In genomic region chr3:34140606-34141005, GRCh38 we compare ENCODE assay signal across 17 cellular contexts.
"Had no signal": no experiment of that assay in that cellular context is flagged by ENCODE, and none has a peak within 500 bp of the region (broad histone marks: within the 10 kb centered on the region; RNA-seq: fewer than 3 reads in every experiment).

No MANE protein-coding gene starts in this region.

- H3K9me3 ChIP-seq: adrenal gland, lower lobe of right lung, prostate gland had no signal

- H3K27ac ChIP-seq: adrenal gland, coronary artery, gastroesophageal sphincter, lower lobe of right lung, prostate gland, spleen had no signal

- H3K27me3 ChIP-seq: adrenal gland, gastroesophageal sphincter, spleen had no signal

- H3K4me1 ChIP-seq: adrenal gland, gastroesophageal sphincter, lower lobe of right lung, prostate gland, spleen had no signal

- H3K36me3 ChIP-seq: adrenal gland, gastroesophageal sphincter, lower lobe of right lung, prostate gland, spleen had no signal

- DNase-seq: activated CD4-positive, alpha-beta memory T cell treated with anti-CD3 and anti-CD28 coated beads for 36 hours; activated CD4-positive, alpha-beta T cell treated with anti-CD3 and anti-CD28 coated beads for 36 hours; activated CD8-positive, alpha-beta memory T cell treated with anti-CD3 and anti-CD28 coated beads, Interleukin-2, amount 10 ng/mL, durations not matched to agents 7 days and 5 days; activated naive CD4-positive, alpha-beta T cell treated with anti-CD3 and anti-CD28 coated beads, Interleukin-2, amount 50 U/mL, for 16 hours; activated T-cell treated with anti-CD3 and anti-CD28 coated beads, Interleukin-2, amount 50 U/mL, for 1 hour; adrenal gland; caudate nucleus; left colon; lower lobe of right lung; right cardiac atrium; spleen; stimulated activated CD4-positive, alpha-beta T cell treated with anti-CD3 and anti-CD28 coated beads, Interleukin-2, amount 100 ng/mL, for 24 hours; T-helper 1 cell; T1000 had no signal

- H3K4me3 ChIP-seq: adrenal gland, coronary artery, gastroesophageal sphincter, lower lobe of right lung, prostate gland, spleen had no signal
